In genomic region chr6:32427218-32427617, GRCh38 we compare ENCODE assay signal across 30 cellular contexts. TPM values are rescaled to one million over a fixed set of nuclear protein-coding genes. Genes with fewer than 3 reads are reported as not detected.
"Had no signal": no experiment of that assay in that cellular context is flagged by ENCODE, and none has a peak within 500 bp of the region (broad histone marks: within the 10 kb centered on the region; RNA-seq: fewer than 3 reads in every experiment).

No MANE protein-coding gene starts in this region.

- DNase-seq: caudate nucleus; cerebellar nuclear complex; effector memory CD4-positive, alpha-beta T cell; erythroblast; esophagus squamous epithelium; head of caudate nucleus; kidney; left ventricle myocardium inferior; mesenchymal stem cell; midbrain; naive thymus-derived CD8-positive, alpha-beta T cell; nephron progenitor cell; nucleus accumbens; psoas muscle; spleen; stimulated activated CD4-positive, alpha-beta T cell treated with anti-CD3 and anti-CD28 coated beads, Interleukin-2, amount 100 ng/mL, for 48 hours; stimulated activated naive B cell treated with anti-CD40 and anti-IgM and Interleukin-4, amounts not matched to agents 10 μg/mL and 1 μg/mL and 100 μg/mL, for 72 hours; trophoblast cell had no signal

- H3K27ac Mint-ChIP-seq: naive thymus-derived CD8-positive, alpha-beta T cell; nephron progenitor cell; stimulated activated naive B cell treated with anti-CD40 and anti-IgM and Interleukin-4, amounts not matched to agents 10 μg/mL and 1 μg/mL and 100 μg/mL, for 72 hours; stimulated activated naive CD8-positive, alpha-beta T cell treated with anti-CD3 and anti-CD28 coated beads, Interleukin-15, Interleukin-2, amounts not matched to agents 100 ng/mL and 50 ng/mL, for 24 hours had no signal

- H3K4me3 ChIP-seq: esophagus squamous epithelium, left ventricle myocardium inferior, lung, psoas muscle, skin epidermis, spleen, thoracic aorta, vagina had no signal

- H3K9me3 ChIP-seq: esophagus squamous epithelium, left ventricle myocardium inferior, psoas muscle, spleen, thoracic aorta, vagina had no signal

- H3K9me3 Mint-ChIP-seq: naive thymus-derived CD8-positive, alpha-beta T cell; nephron progenitor cell; stimulated activated naive B cell treated with anti-CD40 and anti-IgM and Interleukin-4, amounts not matched to agents 10 μg/mL and 1 μg/mL and 100 μg/mL, for 72 hours; stimulated activated naive CD8-positive, alpha-beta T cell treated with anti-CD3 and anti-CD28 coated beads, Interleukin-15, Interleukin-2, amounts not matched to agents 100 ng/mL and 50 ng/mL, for 24 hours had no signal

- H3K4me1 Mint-ChIP-seq: naive thymus-derived CD8-positive, alpha-beta T cell; nephron progenitor cell; stimulated activated naive B cell treated with anti-CD40 and anti-IgM and Interleukin-4, amounts not matched to agents 10 μg/mL and 1 μg/mL and 100 μg/mL, for 72 hours had no signal

- H3K36me3 ChIP-seq: esophagus squamous epithelium, left ventricle myocardium inferior, spleen, thoracic aorta, vagina had no signal

- H3K4me3 Mint-ChIP-seq: naive thymus-derived CD8-positive, alpha-beta T cell; nephron progenitor cell; stimulated activated naive B cell treated with anti-CD40 and anti-IgM and Interleukin-4, amounts not matched to agents 10 μg/mL and 1 μg/mL and 100 μg/mL, for 72 hours; stimulated activated naive CD8-positive, alpha-beta T cell treated with anti-CD3 and anti-CD28 coated beads, Interleukin-15, Interleukin-2, amounts not matched to agents 100 ng/mL and 50 ng/mL, for 24 hours had no signal

- H3K4me1 ChIP-seq: left ventricle myocardium inferior, psoas muscle, spleen, vagina had no signal

- H3K27me3 ChIP-seq: spleen, vagina had no signal

- H3K27ac ChIP-seq: esophagus squamous epithelium, left ventricle myocardium inferior, psoas muscle, skin epidermis, spleen, thoracic aorta, vagina had no signal

- H3K36me3 Mint-ChIP-seq: naive thymus-derived CD8-positive, alpha-beta T cell; stimulated activated naive B cell treated with anti-CD40 and anti-IgM and Interleukin-4, amounts not matched to agents 10 μg/mL and 1 μg/mL and 100 μg/mL, for 72 hours had no signal

- FAIRE-seq: colon, kidney had no signal

- ATAC-seq: naive thymus-derived CD8-positive, alpha-beta T cell; psoas muscle; stimulated activated naive B cell treated with anti-CD40 and anti-IgM and Interleukin-4, amounts not matched to agents 10 μg/mL and 1 μg/mL and 100 μg/mL, for 72 hours had no signal

RNA-seq across cellular contexts. Expression of gene HLA-DRA, which starts 12.5 kb away (rescaled TPM):
- total RNA-seq: osteocyte had no signal

RNA-seq across cellular contexts. Expression of gene BTNL2, which starts 20.2 kb away (rescaled TPM):
- total RNA-seq: esophagus squamous epithelium; frontal cortex; kidney; left ventricle myocardium inferior; lung; myocyte; naive thymus-derived CD8-positive, alpha-beta T cell; osteocyte; psoas muscle; renal cortical epithelial cell; right cardiac atrium; spleen; thoracic aorta; ureter; vagina had no signal
- polyA plus RNA-seq: lung; naive thymus-derived CD8-positive, alpha-beta T cell; psoas muscle; right cardiac atrium; spleen had no signal

RNA-seq across cellular contexts. Expression of gene TSBP1, which starts 55.5 kb away (rescaled TPM):
- total RNA-seq: esophagus squamous epithelium; frontal cortex; kidney; left ventricle myocardium inferior; lung; myocyte; naive thymus-derived CD8-positive, alpha-beta T cell; osteocyte; psoas muscle; renal cortical epithelial cell; right cardiac atrium; spleen; thoracic aorta; ureter; vagina had no signal
- polyA plus RNA-seq: lung; naive thymus-derived CD8-positive, alpha-beta T cell; psoas muscle; right cardiac atrium; spleen had no signal
